In genomic region chr2:7009207-7009911, GRCh38 we compare ENCODE assay signal across 12 cellular contexts.
DNase-seq lines count a peak whose midpoint lies in the region; ATAC-seq and TF ChIP-seq lines count a peak whose summit lies in the region.
"Had no signal": no experiment of that assay in that cellular context is flagged by ENCODE, and none has a peak within 500 bp of the region (broad histone marks: within the 10 kb centered on the region; RNA-seq: fewer than 3 reads in every experiment).

No MANE protein-coding gene starts in this region.

- H3K4me1 Mint-ChIP-seq in MCF 10A (ENCODE audit: insufficient read depth, unreplicated experiment) = peaks cover 18% of the 10 kb centered on the region
- peaks cover 21 to 85% (median 66%) of the 10 kb centered on the region in 7 donors for H3K4me1 Mint-ChIP-seq in naive thymus-derived CD4-positive, alpha-beta T cell

- H4K20me1 ChIP-seq in mammary epithelial cell (ENCODE audit: insufficient read depth, low read length) = no peaks in the 10 kb centered on the region

- H3K4me3 Mint-ChIP-seq in MCF 10A (ENCODE audit: unreplicated experiment) = no peak overlapping the region
- H3K4me3 Mint-ChIP-seq in naive thymus-derived CD4-positive, alpha-beta T cell = no peak overlapping the region

- no peak overlapping the region for H3K27ac ChIP-seq in mammary epithelial cell (ENCODE audit: insufficient read depth, low read depth, low read length)
- peak overlapping the region; percentile 98 for H3K27ac ChIP-seq in caudate nucleus (ENCODE audit: low read depth, low read length)
- H3K27ac ChIP-seq in naive thymus-derived CD4-positive, alpha-beta T cell (ENCODE audit: low read depth, low read length) = no peak overlapping the region
- H3K27ac ChIP-seq in tibial nerve = peak overlapping the region; percentile 30 to 86 (median 70)
- H3K27ac ChIP-seq: epithelial cell of prostate had no signal

- CTCF ChIA-PET in MCF 10A (lab: Yijun Ruan, JAX) (interaction anchor here (0.5 to 0.7 kb wide), 3 partner anchors 13 to 154 kb away, joined by 3 to 4 read pairs (median 3); no protein-coding TSS in a partner anchor), mammary epithelial cell (lab: Charles Lee; ENCODE audit: low non-redundant PET) (no interaction called here)
- CTCF ChIA-PET in naive thymus-derived CD4-positive, alpha-beta T cell (lab: Charles Lee) = no interaction called here

- no peak for ATAC-seq in naive thymus-derived CD4-positive, alpha-beta T cell
- ATAC-seq in GM21360 (IDR thresholded peaks at IDR 0.05; ENCODE audit: unreplicated experiment) = no peak

- BruUV-seq in MCF 10A (replicated peaks; lab: Mats Ljungman, UMichigan) (no TSS peak), mammary epithelial cell (replicated peaks; lab: Mats Ljungman, UMichigan) (no TSS peak)

- H3K9ac ChIP-seq in mammary epithelial cell (ENCODE audit: insufficient read depth, low read length) = no peak overlapping the region

- peaks cover 28% of the 10 kb centered on the region for H3K27me3 Mint-ChIP-seq in MCF 10A (ENCODE audit: insufficient read depth, unreplicated experiment)
- no peaks in the 10 kb centered on the region for H3K27me3 Mint-ChIP-seq in naive thymus-derived CD4-positive, alpha-beta T cell

- DNase-seq in MCF 10A (ENCODE audit: unreplicated experiment) (peak; percentile 29), mammary epithelial cell (no peak), caudate nucleus (lab: John Stamatoyannopoulos, UW) (peak in 3 of 61 donors; percentile 35 to 47 (median 43)), tibial nerve (ENCODE audit: low spot score in 2 of 2) (no peak), T1000 (lab: John Stamatoyannopoulos, UW) (no peak), NCI-H524 treated with DMSO at 0.1 percent for 48 hours (lab: John Stamatoyannopoulos, UW) (no peak)
- DNase-seq in naive thymus-derived CD4-positive, alpha-beta T cell = no peak
- DNase-seq: ACHN, DMS79, NCI-H2081 had no signal

- POLR2A ChIA-PET in MCF 10A (lab: Yijun Ruan, JAX) = no interaction called here
- POLR2A ChIA-PET in naive thymus-derived CD4-positive, alpha-beta T cell (lab: Charles Lee) = interaction anchor here (0.7 kb wide), 1 partner anchor 50 kb away, joined by 3 read pairs; no protein-coding TSS in a partner anchor

- H3K4me3 ChIP-seq in mammary epithelial cell (replicated peaks in 1 of 3; ENCODE audit: insufficient read depth in 1 of 3, low read depth in 2 of 3, low read length in 3 of 3) (no peak overlapping the region), tibial nerve (no peak overlapping the region)
- no peak overlapping the region for H3K4me3 ChIP-seq in naive thymus-derived CD4-positive, alpha-beta T cell (ENCODE audit: low read length)

- H3K9me3 ChIP-seq in mammary epithelial cell (replicated peaks; ENCODE audit: insufficient read depth, low read length) (no peaks in the 10 kb centered on the region), tibial nerve (no peaks in the 10 kb centered on the region)
- no peaks in the 10 kb centered on the region for H3K9me3 ChIP-seq in naive thymus-derived CD4-positive, alpha-beta T cell (ENCODE audit: control insufficient read depth in 2 of 3, low read length in 3 of 3)

- TF ChIP-seq POLR2A in tibial nerve (IDR thresholded peaks at IDR 0.05) = no peak

- H3K36me3 ChIP-seq in mammary epithelial cell (ENCODE audit: insufficient read depth, low read length) (no peaks in the 10 kb centered on the region), tibial nerve (no peaks in the 10 kb centered on the region)
- peaks cover 0 to 32% (median 0%) of the 10 kb centered on the region in 3 experiments for H3K36me3 ChIP-seq in naive thymus-derived CD4-positive, alpha-beta T cell (ENCODE audit: control insufficient read depth in 2 of 3, insufficient read depth in 3 of 3, low read length in 3 of 3)

- H3K9me3 Mint-ChIP-seq in MCF 10A (ENCODE audit: unreplicated experiment) = no peaks in the 10 kb centered on the region
- H3K9me3 Mint-ChIP-seq in naive thymus-derived CD4-positive, alpha-beta T cell = peaks cover 0 to 2% (median 0%) of the 10 kb centered on the region in 11 donors

- intact Hi-C loops in MCF 10A (cut with micrococcal nuclease) (no loop called here), mammary epithelial cell (cut with micrococcal nuclease) (no loop called here)
- intact Hi-C loops in naive thymus-derived CD4-positive, alpha-beta T cell (cut with micrococcal nuclease) = no loop called here

- no peak overlapping the region for H3K4me2 ChIP-seq in mammary epithelial cell (ENCODE audit: insufficient read depth, low read depth, low read length)

- H3K79me2 ChIP-seq in mammary epithelial cell (ENCODE audit: insufficient read depth, low read length) = no peaks in the 10 kb centered on the region

- in situ Hi-C loops in mammary epithelial cell (cut with MboI; ENCODE audit: low sequenced_read_pairs in 2 of 2) = no loop called here

- 91% methylated on average over 11 of the region's 11 CpGs for WGBS in mammary epithelial cell (ENCODE audit: low coverage, missing lambda C conversion rate)
- 82 to 89% methylated on average over 11 of the region's 11 CpGs for WGBS in tibial nerve, 2 donors

- no peak for TF ChIP-seq EP300 in tibial nerve (IDR thresholded peaks at IDR 0.05)

- dilution Hi-C loops in mammary epithelial cell (cut with HindIII; ENCODE audit: low sequenced_read_pairs) = no loop called here

- H3K36me3 Mint-ChIP-seq in MCF 10A (ENCODE audit: insufficient read depth, unreplicated experiment) = no peaks in the 10 kb centered on the region
- H3K36me3 Mint-ChIP-seq in naive thymus-derived CD4-positive, alpha-beta T cell = peaks cover 0 to 13% (median under 1%) of the 10 kb centered on the region in 5 donors

- H3K27me3 ChIP-seq in mammary epithelial cell (ENCODE audit: insufficient read depth, low read length) (no peaks in the 10 kb centered on the region), tibial nerve (no peaks in the 10 kb centered on the region)
- H3K27me3 ChIP-seq in naive thymus-derived CD4-positive, alpha-beta T cell (ENCODE audit: control insufficient read depth in 2 of 2, insufficient read depth in 2 of 2, low read length in 2 of 2) = no peaks in the 10 kb centered on the region

- TF ChIP-seq CTCF in MCF 10A (IDR thresholded peaks at IDR 0.05; ENCODE audit: unreplicated experiment) (no peak), mammary epithelial cell (conservative IDR thresholded peaks at IDR 0.05 in 1 of 2, IDR thresholded peaks at IDR 0.05 in 1 of 2; ENCODE audit: extremely low read depth in 1 of 2, insufficient read depth in 1 of 2, low read depth in 1 of 2, low read length in 2 of 2) (no peak), tibial nerve (IDR thresholded peaks at IDR 0.05) (no peak)

- no peak overlapping the region for H3K27ac Mint-ChIP-seq in MCF 10A (ENCODE audit: low read depth, unreplicated experiment)
- H3K27ac Mint-ChIP-seq in naive thymus-derived CD4-positive, alpha-beta T cell = peak overlapping the region in 8 of 9 donors; percentile 9 to 93 (median 73)

- H2AFZ ChIP-seq in mammary epithelial cell (ENCODE audit: low read depth, low read length) = no peak overlapping the region

- H3K4me1 ChIP-seq in mammary epithelial cell (ENCODE audit: insufficient read depth, low read length) (peaks cover 7% of the 10 kb centered on the region), tibial nerve (peaks cover 0 to 75% (median 35%) of the 10 kb centered on the region in 4 donors)
- H3K4me1 ChIP-seq in naive thymus-derived CD4-positive, alpha-beta T cell (ENCODE audit: control insufficient read depth in 2 of 2, insufficient read depth in 2 of 2, low read length in 2 of 2) = peaks cover 0 to 6% of the 10 kb centered on the region in 2 donors

Comparison
In these comparisons a context has a peak if more than half of its experiments do, and no peak if none do; other contexts are left out.
1. H3K27ac ChIP-seq: peak in caudate nucleus (single experiment) and tibial nerve (4 of 4); none in mammary epithelial cell (single experiment) and naive thymus-derived CD4-positive, alpha-beta T cell (single experiment).